Comparison of ENCODE assay signal across 28 cellular contexts in genomic region chr5:162837161-162837560, GRCh38.
"Had no signal": no experiment of that assay in that cellular context is flagged by ENCODE, and none has a peak within 500 bp of the region (broad histone marks: within the 10 kb centered on the region; RNA-seq: fewer than 3 reads in every experiment).

No MANE protein-coding gene starts in this region.

- H3K4me1 ChIP-seq: adrenal gland, body of pancreas, breast epithelium, Peyer's patch, SJSA1 had no signal

- H3K27me3 ChIP-seq: adrenal gland, body of pancreas, breast epithelium, MG63, Peyer's patch, SJSA1 had no signal

- H3K9me3 ChIP-seq: adrenal gland, body of pancreas, breast epithelium, MG63, Peyer's patch had no signal

- H3K36me3 ChIP-seq: adrenal gland, breast epithelium, MG63, Peyer's patch, SJSA1 had no signal

- DNase-seq: activated CD4-positive, alpha-beta T cell treated with anti-CD3 and anti-CD28 coated beads for 36 hours; activated CD4-positive, alpha-beta T cell treated with anti-CD3 and anti-CD28 coated beads, Interleukin-2, amount 10 ng/mL, durations not matched to agents 7 days and 5 days; activated CD4-positive, alpha-beta T cell treated with anti-CD3 and anti-CD28 coated beads, Interleukin-2, amount 50 U/mL, for 48 hours; activated CD8-positive, alpha-beta T cell treated with anti-CD3 and anti-CD28 coated beads, Interleukin-2, amount 10 ng/mL, durations not matched to agents 7 days and 5 days; activated gamma-delta T cell treated with Interleukin-2 at 50 U/mL for 16 hours; activated naive CD4-positive, alpha-beta T cell treated with anti-CD3 and anti-CD28 coated beads for 36 hours; activated T-cell treated with anti-CD3 and anti-CD28 coated beads, Interleukin-2, amount 50 U/mL, for 4 hours; adrenal gland; body of pancreas; Kasumi-1; MG63; NCI-H1048; NCI-H1105 treated with DMSO at 0.1 percent for 48 hours; NCI-H1436; NCI-H1694; NCI-H2029; NCI-H345; NCI-H524 treated with DMSO at 0.1 percent for 48 hours; PC-3; Peyer's patch; RPMI8226; SHP77 treated with DMSO at 0.1 percent for 48 hours; SK-N-SH had no signal

- H3K9ac ChIP-seq: SK-N-SH had no signal

- H3K27ac ChIP-seq: adrenal gland, body of pancreas, breast epithelium, Peyer's patch, SJSA1 had no signal

- H3K4me3 ChIP-seq: adrenal gland, body of pancreas, breast epithelium, MG63, Peyer's patch, SJSA1 had no signal

- ATAC-seq: activated CD4-positive, alpha-beta T cell treated with anti-CD3 and anti-CD28 coated beads for 36 hours; activated CD4-positive, CD25-positive, alpha-beta regulatory T cell treated with anti-CD3 and anti-CD28 coated beads, Interleukin-2, amount 50 U/mL, for 24 hours; activated CD8-positive, alpha-beta T cell treated with anti-CD3 and anti-CD28 coated beads, Interleukin-2, amount 10 ng/mL, durations not matched to agents 7 days and 5 days; activated naive CD4-positive, alpha-beta T cell treated with anti-CD3 and anti-CD28 coated beads, Interleukin-2, amount 50 U/mL, for 72 hours; activated T-cell treated with anti-CD3 and anti-CD28 coated beads, Interleukin-2, amount 50 U/mL, for 4 hours; body of pancreas; PC-3; WTC11 had no signal

- H3K4me2 ChIP-seq: SK-N-SH had no signal
